Comparison of ENCODE assay signal across 1 cellular context in the genomic region with DNA sequence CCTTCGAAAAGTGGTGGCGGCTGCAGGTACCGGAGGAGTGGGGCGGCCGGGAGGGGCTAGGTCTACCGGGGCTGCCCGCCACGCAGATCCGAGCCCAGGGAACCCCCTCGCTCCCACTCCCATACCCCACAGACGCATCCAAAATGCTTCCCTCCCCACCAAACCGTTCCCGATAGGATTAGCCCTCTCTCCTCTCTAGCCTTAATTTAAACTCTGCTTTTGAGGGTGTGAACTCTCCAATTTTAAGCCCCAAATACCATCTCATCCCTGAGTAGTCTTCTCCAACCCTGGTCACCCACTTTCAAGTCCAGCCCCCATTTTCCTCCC.
TF ChIP-seq lines count a peak whose summit lies in the region.

No MANE protein-coding gene starts in this region.

TF ChIP-seq in H1, 55 proteins besides CTCF, POLR2A, EP300 and RAD21:
- no peak for TF ChIP-seq SIX5 (IDR thresholded peaks at IDR 0.05; ENCODE audit: low read depth, low read length)
- no peak for TF ChIP-seq ASH2L (IDR thresholded peaks at IDR 0.05; ENCODE audit: low read length)
- TF ChIP-seq POU5F1 (IDR thresholded peaks at IDR 0.05; ENCODE audit: low read depth, low read length): no peak
- TF ChIP-seq, protein P1, sequence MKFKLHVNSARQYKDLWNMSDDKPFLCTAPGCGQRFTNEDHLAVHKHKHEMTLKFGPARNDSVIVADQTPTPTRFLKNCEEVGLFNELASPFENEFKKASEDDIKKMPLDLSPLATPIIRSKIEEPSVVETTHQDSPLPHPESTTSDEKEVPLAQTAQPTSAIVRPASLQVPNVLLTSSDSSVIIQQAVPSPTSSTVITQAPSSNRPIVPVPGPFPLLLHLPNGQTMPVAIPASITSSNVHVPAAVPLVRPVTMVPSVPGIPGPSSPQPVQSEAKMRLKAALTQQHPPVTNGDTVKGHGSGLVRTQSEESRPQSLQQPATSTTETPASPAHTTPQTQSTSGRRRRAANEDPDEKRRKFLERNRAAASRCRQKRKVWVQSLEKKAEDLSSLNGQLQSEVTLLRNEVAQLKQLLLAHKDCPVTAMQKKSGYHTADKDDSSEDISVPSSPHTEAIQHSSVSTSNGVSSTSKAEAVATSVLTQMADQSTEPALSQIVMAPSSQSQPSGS (IDR thresholded peaks at IDR 0.05; ENCODE audit: low read length): no peak
- no peak for TF ChIP-seq HDAC2 (IDR thresholded peaks at IDR 0.05; ENCODE audit: borderline replicate concordance in 1 of 2, low read depth in 2 of 2, low read length in 2 of 2)
- no peak for TF ChIP-seq MAFK (IDR thresholded peaks at IDR 0.05; ENCODE audit: low read depth, low read length)
- no peak for TF ChIP-seq PHF8 (conservative IDR thresholded peaks at IDR 0.05; ENCODE audit: low read depth, low read length)
- TF ChIP-seq RBBP5 (IDR thresholded peaks at IDR 0.05; ENCODE audit: borderline replicate concordance, low read depth, low read length): no peak
- TF ChIP-seq CREB1 (IDR thresholded peaks at IDR 0.05): no peak
- no peak for TF ChIP-seq POLR2AphosphoS5 (IDR thresholded peaks at IDR 0.05; ENCODE audit: low read depth, low read length)
- TF ChIP-seq GABPA (IDR thresholded peaks at IDR 0.05; ENCODE audit: borderline replicate concordance, insufficient read depth, low read length): no peak
- TF ChIP-seq YY1 (IDR thresholded peaks at IDR 0.05; ENCODE audit: low read depth, low read length): no peak
- no peak for TF ChIP-seq KDM5A (IDR thresholded peaks at IDR 0.05; ENCODE audit: low read length)
- TF ChIP-seq JUND (IDR thresholded peaks at IDR 0.05; ENCODE audit: low read length): no peak
- no peak for TF ChIP-seq BACH1 (IDR thresholded peaks at IDR 0.05; ENCODE audit: low read length)
